In genomic region chr9:23731373-23731772, GRCh38 we compare ENCODE assay signal across 26 cellular contexts.
A peak's percentile ranks its signal among the peaks of the same experiment; 100 is the strongest.
DNase-seq lines count a peak whose midpoint lies in the region; ATAC-seq, FAIRE-seq and TF ChIP-seq lines count a peak whose summit lies in the region.
"Had no signal": no experiment of that assay in that cellular context is flagged by ENCODE, and none has a peak within 500 bp of the region (broad histone marks: within the 10 kb centered on the region; RNA-seq: fewer than 3 reads in every experiment).

No MANE protein-coding gene starts in this region.

- no peak overlapping the region for H3K18ac ChIP-seq in mesendoderm (ENCODE audit: low read length)

- H2AK5ac ChIP-seq in mesendoderm (ENCODE audit: low read length), result no peak overlapping the region

- no peaks in the 10 kb centered on the region for H3K79me1 ChIP-seq in mesendoderm (ENCODE audit: low read length)

- H3K36me3 Mint-ChIP-seq in endodermal cell (ENCODE audit: low read depth), result no peaks in the 10 kb centered on the region
- H3K36me3 Mint-ChIP-seq in effector memory CD8-positive, alpha-beta T cell (ENCODE audit: insufficient read depth), result no peaks in the 10 kb centered on the region
- H3K36me3 Mint-ChIP-seq in natural killer cell, result no peaks in the 10 kb centered on the region
- H3K36me3 Mint-ChIP-seq: CD14-positive monocyte; CD8-positive, alpha-beta memory T cell had no signal

- CTCF ChIA-PET in HEK293 (lab: Yijun Ruan, JAX), result no interaction called here

- no peak overlapping the region for H3K4ac ChIP-seq in mesendoderm (ENCODE audit: low read depth, low read length)

- no peak overlapping the region for H4K5ac ChIP-seq in mesendoderm (ENCODE audit: low read length)

- no peaks in the 10 kb centered on the region for H3K79me2 ChIP-seq in mesendoderm (ENCODE audit: control insufficient read depth, insufficient read depth, low read length)

- H4K8ac ChIP-seq in mesendoderm (ENCODE audit: low read depth, low read length), result no peak overlapping the region

- H3K9ac ChIP-seq in endodermal cell (ENCODE audit: extremely low read depth, low read length, poor library complexity, severe bottlenecking), result no peak overlapping the region
- no peak overlapping the region for H3K9ac ChIP-seq in mesendoderm (ENCODE audit: low read length)
- no peak overlapping the region for H3K9ac ChIP-seq in kidney (ENCODE audit: low read length in 2 of 2)
- H3K9ac ChIP-seq: BLaER1 treated with 17β-estradiol and CSF1 and Interleukin-3, amounts not matched to agents 10 nM and 100 nM; GM23248 had no signal

- H3K4me2 ChIP-seq in mesendoderm (ENCODE audit: low read length), result no peak overlapping the region
- H3K4me2 ChIP-seq: A549; BLaER1 treated with 17β-estradiol and CSF1 and Interleukin-3, amounts not matched to agents 10 nM and 100 nM had no signal

- H3K4me3 ChIP-seq in HEK293 (ENCODE audit: low read depth, low read length), result no peak overlapping the region
- H3K4me3 ChIP-seq in endodermal cell (ENCODE audit: low read length), result peak overlapping the region; percentile 12
- H3K4me3 ChIP-seq in mesendoderm (ENCODE audit: low read length), result no peak overlapping the region
- H3K4me3 ChIP-seq in kidney (ENCODE audit: low read length in 2 of 2), result no peak overlapping the region
- H3K4me3 ChIP-seq: A549; BLaER1 treated with 17β-estradiol and CSF1 and Interleukin-3, amounts not matched to agents 10 nM and 100 nM; GM12878; GM23248 had no signal

- no peak for TF ChIP-seq CTCF in HEK293 (tag by site-specific recombination; IDR thresholded peaks at IDR 0.05)
- no peak for TF ChIP-seq CTCF in endodermal cell (conservative IDR thresholded peaks at IDR 0.05)
- TF ChIP-seq CTCF in kidney (IDR thresholded peaks at IDR 0.05; ENCODE audit: borderline replicate concordance, extremely low read depth, insufficient read depth), result no peak
- TF ChIP-seq CTCF in natural killer cell (IDR thresholded peaks at IDR 0.05), result no peak

- peak overlapping the region; percentile 17 for H3K56ac ChIP-seq in mesendoderm (ENCODE audit: low read length)

- H3K27me3 ChIP-seq in endodermal cell (ENCODE audit: control insufficient read depth, insufficient read depth, low read length, poor library complexity, severe bottlenecking) (no peaks in the 10 kb centered on the region), mesendoderm (ENCODE audit: insufficient read depth, low read length, poor library complexity) (no peaks in the 10 kb centered on the region)
- H3K27me3 ChIP-seq: BE2C; BLaER1 treated with 17β-estradiol and CSF1 and Interleukin-3, amounts not matched to agents 10 nM and 100 nM had no signal

- no peak overlapping the region for H2BK15ac ChIP-seq in mesendoderm (replicated peaks; ENCODE audit: low read depth)

- no peak overlapping the region for H3K4me3 Mint-ChIP-seq in endodermal cell
- no peak overlapping the region for H3K4me3 Mint-ChIP-seq in effector memory CD8-positive, alpha-beta T cell
- no peak overlapping the region for H3K4me3 Mint-ChIP-seq in natural killer cell
- H3K4me3 Mint-ChIP-seq: CD14-positive monocyte; CD4-positive, alpha-beta T cell; CD8-positive, alpha-beta memory T cell; H9 had no signal

- H3K27ac Mint-ChIP-seq in endodermal cell (no peak overlapping the region), natural killer cell (no peak overlapping the region)
- no peak overlapping the region for H3K27ac Mint-ChIP-seq in effector memory CD8-positive, alpha-beta T cell
- H3K27ac Mint-ChIP-seq: CD14-positive monocyte; CD4-positive, alpha-beta T cell; CD8-positive, alpha-beta memory T cell had no signal

- ATAC-seq in effector memory CD8-positive, alpha-beta T cell (replicated peaks), result no peak
- ATAC-seq in natural killer cell, result no peak
- ATAC-seq: A549, GM12878, HCT116 had no signal

- H3K4me1 Mint-ChIP-seq in endodermal cell, result peaks cover 20% of the 10 kb centered on the region
- no peaks in the 10 kb centered on the region for H3K4me1 Mint-ChIP-seq in effector memory CD8-positive, alpha-beta T cell (ENCODE audit: low read depth in 2 of 2)
- no peaks in the 10 kb centered on the region for H3K4me1 Mint-ChIP-seq in natural killer cell
- H3K4me1 Mint-ChIP-seq: CD14-positive monocyte; CD8-positive, alpha-beta memory T cell had no signal

- H2BK120ac ChIP-seq in mesendoderm (ENCODE audit: low read depth, low read length), result no peak overlapping the region

- DNase-seq in endodermal cell, result no peak
- no peak for DNase-seq in mesendoderm
- no peak for DNase-seq in kidney
- DNase-seq in midbrain (lab: John Stamatoyannopoulos, UW), result no peak
- no peak for DNase-seq in effector memory CD8-positive, alpha-beta T cell
- no peak for DNase-seq in natural killer cell
- DNase-seq: 8988T; ACHN; AML-193; BE2C; CD4-positive, alpha-beta T cell; CD8-positive, alpha-beta memory T cell; DMS 273 treated with DMSO at 0.1 percent for 48 hours; DMS79; EL; GDM1; GM23248; H9 had no signal

- H3K27me3 Mint-ChIP-seq in endodermal cell (ENCODE audit: insufficient read depth) (no peaks in the 10 kb centered on the region), natural killer cell (ENCODE audit: low read depth in 2 of 2) (no peaks in the 10 kb centered on the region)
- H3K27me3 Mint-ChIP-seq in effector memory CD8-positive, alpha-beta T cell, result no peaks in the 10 kb centered on the region
- H3K27me3 Mint-ChIP-seq: CD4-positive, alpha-beta T cell; CD8-positive, alpha-beta memory T cell had no signal

- H3K27ac ChIP-seq in HEK293 (ENCODE audit: extremely low read depth, low read depth, low read length) (no peak overlapping the region; the same call in 1 of the 2 replicates), endodermal cell (ENCODE audit: low read depth, low read length) (no peak overlapping the region), mesendoderm (ENCODE audit: low read depth, low read length) (no peak overlapping the region), kidney (ENCODE audit: low read depth in 2 of 2, low read length in 2 of 2) (no peak overlapping the region)
- H3K27ac ChIP-seq: A549; BLaER1 treated with 17β-estradiol and CSF1 and Interleukin-3, amounts not matched to agents 10 nM and 100 nM; GM23248 had no signal

- FAIRE-seq in kidney (lab: Jason Lieb, UNC), result no peak
- FAIRE-seq: A549, D721Med, GM12878, GM19239 had no signal

- POLR2A ChIA-PET in HEK293 (lab: Yijun Ruan, JAX), result no interaction called here

- H2BK5ac ChIP-seq in mesendoderm (ENCODE audit: low read length), result no peak overlapping the region

- intact Hi-C loops in kidney (cut with DNase I) (no loop called here), natural killer cell (cut with micrococcal nuclease) (no loop called here)

- 70 to 100% methylated on average over 2 to 3 of the region's 4 CpGs for WGBS in endodermal cell (ENCODE audit: insufficient coverage in 1 of 2, insufficient read length in 1 of 2), 2 experiments
- WGBS in mesendoderm (ENCODE audit: extremely low coverage, insufficient coverage, low lambda C conversion rate), result no CpG with 5 or more reads among the region's 4 CpGs

- no peaks in the 10 kb centered on the region for H3K9me3 ChIP-seq in HEK293 (ENCODE audit: control insufficient read depth, insufficient read depth, low read depth, low read length)
- no peaks in the 10 kb centered on the region for H3K9me3 ChIP-seq in endodermal cell (ENCODE audit: control insufficient read depth, low read length)
- no peaks in the 10 kb centered on the region for H3K9me3 ChIP-seq in kidney (ENCODE audit: control insufficient read depth in 1 of 2, low read length in 2 of 2)
- H3K9me3 ChIP-seq: A549; BE2C; BLaER1 treated with 17β-estradiol and CSF1 and Interleukin-3, amounts not matched to agents 10 nM and 100 nM had no signal

- H3K4me1 ChIP-seq in HEK293 (ENCODE audit: control insufficient read depth, insufficient read depth, low read length) (peaks cover 20% of the 10 kb centered on the region), endodermal cell (ENCODE audit: control insufficient read depth, insufficient read depth, low read length) (peaks cover 11% of the 10 kb centered on the region), mesendoderm (ENCODE audit: control insufficient read depth, low read depth, low read length) (peaks cover 7% of the 10 kb centered on the region), kidney (ENCODE audit: control insufficient read depth in 1 of 2, insufficient read depth in 1 of 2, low read depth in 1 of 2, low read length in 2 of 2) (no peaks in the 10 kb centered on the region)
- H3K4me1 ChIP-seq: A549; BE2C; BLaER1 treated with 17β-estradiol and CSF1 and Interleukin-3, amounts not matched to agents 10 nM and 100 nM had no signal

- H3K36me3 ChIP-seq in HEK293 (ENCODE audit: control insufficient read depth in 2 of 2, insufficient read depth in 1 of 2, low read length in 2 of 2), result no peaks in the 10 kb centered on the region
- H3K36me3 ChIP-seq in endodermal cell (ENCODE audit: control insufficient read depth, insufficient read depth, low read length), result no peaks in the 10 kb centered on the region
- H3K36me3 ChIP-seq in mesendoderm (ENCODE audit: control insufficient read depth, insufficient read depth, low read length), result no peaks in the 10 kb centered on the region
- H3K36me3 ChIP-seq in kidney (ENCODE audit: control insufficient read depth in 1 of 2, insufficient read depth in 2 of 2, low read length in 2 of 2), result no peaks in the 10 kb centered on the region
- H3K36me3 ChIP-seq: BE2C; BLaER1 treated with 17β-estradiol and CSF1 and Interleukin-3, amounts not matched to agents 10 nM and 100 nM had no signal

- H3K9me3 Mint-ChIP-seq in endodermal cell, result no peaks in the 10 kb centered on the region
- peaks cover 0 to 6% of the 10 kb centered on the region in 2 donors for H3K9me3 Mint-ChIP-seq in effector memory CD8-positive, alpha-beta T cell
- peaks cover 9 to 15% of the 10 kb centered on the region in 2 donors for H3K9me3 Mint-ChIP-seq in natural killer cell
- H3K9me3 Mint-ChIP-seq: H9 had no signal

- H3K23ac ChIP-seq in mesendoderm (ENCODE audit: low read length), result no peak overlapping the region

TF ChIP-seq in HEK293, 187 proteins besides CTCF, POLR2A, EP300 and RAD21 (continues in another document):
- TF ChIP-seq, protein P1, sequence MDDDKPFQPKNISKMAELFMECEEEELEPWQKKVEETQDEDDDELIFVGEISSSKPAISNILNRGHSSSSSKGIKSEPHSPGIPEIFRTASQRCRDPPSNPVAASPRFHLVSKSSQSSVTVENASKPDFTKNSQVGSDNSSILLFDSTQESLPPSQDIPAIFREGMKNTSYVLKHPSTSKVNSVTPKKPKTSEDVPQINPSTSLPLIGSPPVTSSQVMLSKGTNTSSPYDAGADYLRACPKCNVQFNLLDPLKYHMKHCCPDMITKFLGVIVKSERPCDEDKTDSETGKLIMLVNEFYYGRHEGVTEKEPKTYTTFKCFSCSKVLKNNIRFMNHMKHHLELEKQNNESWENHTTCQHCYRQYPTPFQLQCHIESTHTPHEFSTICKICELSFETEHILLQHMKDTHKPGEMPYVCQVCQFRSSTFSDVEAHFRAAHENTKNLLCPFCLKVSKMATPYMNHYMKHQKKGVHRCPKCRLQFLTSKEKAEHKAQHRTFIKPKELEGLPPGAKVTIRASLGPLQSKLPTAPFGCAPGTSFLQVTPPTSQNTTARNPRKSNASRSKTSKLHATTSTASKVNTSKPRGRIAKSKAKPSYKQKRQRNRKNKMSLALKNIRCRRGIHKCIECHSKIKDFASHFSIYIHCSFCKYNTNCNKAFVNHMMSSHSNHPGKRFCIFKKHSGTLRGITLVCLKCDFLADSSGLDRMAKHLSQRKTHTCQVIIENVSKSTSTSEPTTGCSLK (tag by site-specific recombination; IDR thresholded peaks at IDR 0.05), result no peak
